9 cellular contexts compared by ENCODE assay signal in genomic region chr1:31101147-31101502, GRCh38. TPM values are rescaled to one million over a fixed set of nuclear protein-coding genes. Genes with fewer than 3 reads are reported as not detected.
DNase-seq lines count a peak whose midpoint lies in the region; ATAC-seq, FAIRE-seq and TF ChIP-seq lines count a peak whose summit lies in the region.
"Had no signal": no experiment of that assay in that cellular context is flagged by ENCODE, and none has a peak within 500 bp of the region (broad histone marks: within the 10 kb centered on the region; RNA-seq: fewer than 3 reads in every experiment).

No MANE protein-coding gene starts in this region.

- intact Hi-C loops in breast epithelium (cut with DNase I; ENCODE audit: low total_unique reads) = no loop called here
- intact Hi-C loops in right lobe of liver (cut with DNase I) = no loop called here
- intact Hi-C loops in vagina (cut with DNase I) = no loop called here

- ATAC-seq in right lobe of liver = peak; percentile 89 to 95 (median 92)

- peak overlapping the region; percentile 52 to 68 for H3K27ac ChIP-seq in breast epithelium
- H3K27ac ChIP-seq in right lobe of liver = peak overlapping the region in 2 of 3 donors; percentile 51 to 69
- H3K27ac ChIP-seq in vagina = no peak overlapping the region

- no peak for FAIRE-seq in frontal cortex (lab: Jason Lieb, UNC)

- DNase-seq in AG10803 (ENCODE audit: low read depth) = peak; percentile 79
- DNase-seq in NCI-H128 (lab: John Stamatoyannopoulos, UW; ENCODE audit: unreplicated experiment) = peak; percentile 27
- DNase-seq in breast epithelium (ENCODE audit: low spot score in 2 of 2) = no peak
- DNase-seq in right lobe of liver = peak; percentile 64 to 89 (median 84)
- DNase-seq in frontal cortex (ENCODE audit: low spot score in 2 of 2) = no peak
- DNase-seq in activated naive CD4-positive, alpha-beta T cell treated with anti-CD3 and anti-CD28 coated beads, Interleukin-2, amount 50 U/mL, for 16 hours = no peak
- DNase-seq in NCI-H446 treated with DMSO at 0.1 percent for 48 hours (lab: John Stamatoyannopoulos, UW) = no peak
- no peak for DNase-seq in vagina (ENCODE audit: extremely low spot score in 2 of 2)
- DNase-seq: T-helper 2 cell had no signal

- TF ChIP-seq CTCF in AG10803 (conservative IDR thresholded peaks at IDR 0.05; ENCODE audit: low read length) (no peak), breast epithelium (IDR thresholded peaks at IDR 0.05) (no peak), right lobe of liver (IDR thresholded peaks at IDR 0.05) (no peak), vagina (IDR thresholded peaks at IDR 0.05) (no peak)

- H3K4me3 ChIP-seq in AG10803 (ENCODE audit: low read length) (no peak overlapping the region), breast epithelium (no peak overlapping the region), right lobe of liver (no peak overlapping the region), vagina (no peak overlapping the region)

- WGBS in right lobe of liver (ENCODE audit: insufficient coverage, low coverage, low lambda C conversion rate, missing lambda C conversion rate) = 22% methylated on average over 3 of the region's 4 CpGs

- H3K27me3 ChIP-seq in breast epithelium = no peaks in the 10 kb centered on the region
- H3K27me3 ChIP-seq in right lobe of liver = no peaks in the 10 kb centered on the region
- H3K27me3 ChIP-seq in vagina = no peaks in the 10 kb centered on the region

- no peaks in the 10 kb centered on the region for H3K4me1 ChIP-seq in breast epithelium
- peaks cover 0 to 31% (median 14%) of the 10 kb centered on the region in 4 donors for H3K4me1 ChIP-seq in right lobe of liver
- peaks cover 23% of the 10 kb centered on the region for H3K4me1 ChIP-seq in vagina

- no peak for TF ChIP-seq POLR2A in breast epithelium (IDR thresholded peaks at IDR 0.05)
- no peak for TF ChIP-seq POLR2A in right lobe of liver (IDR thresholded peaks at IDR 0.05)
- TF ChIP-seq POLR2A in vagina (IDR thresholded peaks at IDR 0.05) = no peak

- H3K36me3 ChIP-seq in breast epithelium (no peaks in the 10 kb centered on the region), right lobe of liver (no peaks in the 10 kb centered on the region), vagina (no peaks in the 10 kb centered on the region)

- H3K9me3 ChIP-seq in breast epithelium (no peaks in the 10 kb centered on the region), right lobe of liver (no peaks in the 10 kb centered on the region), vagina (no peaks in the 10 kb centered on the region)

RNA-seq across cellular contexts. Expression of gene PUM1, which starts 35.6 kb away (rescaled TPM):
- total RNA-seq in breast epithelium = 100 to 1,000 TPM in 2 of 3 donors, 10 to 100 TPM in 1; 93.8 to 149 (median 116) TPM
- total RNA-seq in right lobe of liver = 10 to 100 TPM; 30.9 to 51.6 (median 42.0) TPM
- 123 TPM for total RNA-seq in frontal cortex
- 88.6 TPM for total RNA-seq in vagina

Comparison
In these comparisons a context has a peak if more than half of its experiments do, and no peak if none do; other contexts are left out.
1. DNase-seq: peak in AG10803 (single experiment), NCI-H128 (single experiment) and right lobe of liver (3 of 3); none in breast epithelium (0 of 2), frontal cortex (0 of 2), activated naive CD4-positive, alpha-beta T cell treated with anti-CD3 and anti-CD28 coated beads, Interleukin-2, amount 50 U/mL, for 16 hours (single experiment), NCI-H446 treated with DMSO at 0.1 percent for 48 hours (single experiment) and vagina (0 of 2).